ENCODE assay signal across 17 cellular contexts in the genomic region with DNA sequence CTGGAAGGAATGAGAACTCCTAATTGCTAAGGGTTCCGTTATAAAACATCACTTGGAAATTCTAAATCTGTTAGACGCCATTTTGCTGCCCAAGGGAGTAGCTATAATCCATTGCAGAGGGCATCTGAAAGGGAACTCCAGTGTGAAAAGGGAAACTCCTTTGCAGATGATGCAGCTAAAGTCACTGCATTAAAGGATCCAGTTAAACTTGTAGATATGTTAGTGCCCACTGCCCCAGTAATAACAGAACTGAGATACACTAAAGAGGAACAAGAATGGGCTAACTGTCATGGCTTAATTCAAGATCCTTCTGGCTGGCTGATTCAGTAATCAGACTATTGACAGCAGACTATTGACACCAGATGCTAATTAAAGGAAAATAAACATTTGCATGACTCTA.
DNase-seq lines count a peak whose midpoint lies in the region; ATAC-seq and TF ChIP-seq lines count a peak whose summit lies in the region.
"Had no signal": no experiment of that assay in that cellular context is flagged by ENCODE, and none has a peak within 500 bp of the region (broad histone marks: within the 10 kb centered on the region; RNA-seq: fewer than 3 reads in every experiment).

No MANE protein-coding gene starts in this region.

- no peak for DNase-seq in HFFc6
- DNase-seq in LoVo (ENCODE audit: low spot score), result no peak
- no peak for DNase-seq in T-helper 9 cell
- DNase-seq: adrenal gland; CD4-positive, alpha-beta T cell; cerebellar nuclear complex; DND-41; NCI-H1105; NCI-H226; SIG-M5; stimulated activated CD4-positive, alpha-beta T cell treated with anti-CD3 and anti-CD28 coated beads, Interleukin-2, amount 100 ng/mL, for 48 hours; T1000 had no signal

- H3K4me1 Mint-ChIP-seq in stimulated activated memory B cell treated with anti-CD40 and anti-IgM and Interleukin-4, amounts not matched to agents 10 μg/mL and 1 μg/mL and 100 μg/mL, for 72 hours, result peaks cover 11% of the 10 kb centered on the region
- H3K4me1 Mint-ChIP-seq in HFFc6 (ENCODE audit: low read depth), result no peaks in the 10 kb centered on the region

- H3K27ac Mint-ChIP-seq in stimulated activated memory B cell treated with anti-CD40 and anti-IgM and Interleukin-4, amounts not matched to agents 10 μg/mL and 1 μg/mL and 100 μg/mL, for 72 hours, result no peak overlapping the region
- no peak overlapping the region for H3K27ac Mint-ChIP-seq in HFFc6
- H3K27ac Mint-ChIP-seq: CD4-positive, alpha-beta T cell; IgD-negative memory B cell had no signal

- H3K36me3 Mint-ChIP-seq in stimulated activated memory B cell treated with anti-CD40 and anti-IgM and Interleukin-4, amounts not matched to agents 10 μg/mL and 1 μg/mL and 100 μg/mL, for 72 hours, result no peaks in the 10 kb centered on the region
- H3K36me3 Mint-ChIP-seq in HFFc6 (ENCODE audit: low read depth), result no peaks in the 10 kb centered on the region

- no peak overlapping the region for H3K4me3 Mint-ChIP-seq in stimulated activated memory B cell treated with anti-CD40 and anti-IgM and Interleukin-4, amounts not matched to agents 10 μg/mL and 1 μg/mL and 100 μg/mL, for 72 hours
- H3K4me3 Mint-ChIP-seq in HFFc6, result no peak overlapping the region
- H3K4me3 Mint-ChIP-seq: CD4-positive, alpha-beta T cell had no signal

- no peak for TF ChIP-seq CTCF in HFFc6 (IDR thresholded peaks at IDR 0.05)

- no peaks in the 10 kb centered on the region for H3K9me3 Mint-ChIP-seq in stimulated activated memory B cell treated with anti-CD40 and anti-IgM and Interleukin-4, amounts not matched to agents 10 μg/mL and 1 μg/mL and 100 μg/mL, for 72 hours
- peaks cover 30% of the 10 kb centered on the region for H3K9me3 Mint-ChIP-seq in HFFc6
- H3K9me3 Mint-ChIP-seq: CD4-positive, alpha-beta T cell had no signal

- ATAC-seq in GM18861 (IDR thresholded peaks at IDR 0.05; ENCODE audit: unreplicated experiment) (peak; percentile 72), GM21576 (IDR thresholded peaks at IDR 0.05; ENCODE audit: unreplicated experiment) (peak; percentile 93), HG03378 (IDR thresholded peaks at IDR 0.05; ENCODE audit: unreplicated experiment) (peak; percentile 75)
- peak; percentile 95 for ATAC-seq in stimulated activated memory B cell treated with anti-CD40 and anti-IgM and Interleukin-4, amounts not matched to agents 10 μg/mL and 1 μg/mL and 100 μg/mL, for 72 hours

- H3K27me3 Mint-ChIP-seq in stimulated activated memory B cell treated with anti-CD40 and anti-IgM and Interleukin-4, amounts not matched to agents 10 μg/mL and 1 μg/mL and 100 μg/mL, for 72 hours, result no peaks in the 10 kb centered on the region
- H3K27me3 Mint-ChIP-seq in HFFc6 (ENCODE audit: insufficient read depth), result no peaks in the 10 kb centered on the region
- H3K27me3 Mint-ChIP-seq: CD4-positive, alpha-beta T cell had no signal
